1 cellular context compared by ENCODE assay signal in the genomic region with DNA sequence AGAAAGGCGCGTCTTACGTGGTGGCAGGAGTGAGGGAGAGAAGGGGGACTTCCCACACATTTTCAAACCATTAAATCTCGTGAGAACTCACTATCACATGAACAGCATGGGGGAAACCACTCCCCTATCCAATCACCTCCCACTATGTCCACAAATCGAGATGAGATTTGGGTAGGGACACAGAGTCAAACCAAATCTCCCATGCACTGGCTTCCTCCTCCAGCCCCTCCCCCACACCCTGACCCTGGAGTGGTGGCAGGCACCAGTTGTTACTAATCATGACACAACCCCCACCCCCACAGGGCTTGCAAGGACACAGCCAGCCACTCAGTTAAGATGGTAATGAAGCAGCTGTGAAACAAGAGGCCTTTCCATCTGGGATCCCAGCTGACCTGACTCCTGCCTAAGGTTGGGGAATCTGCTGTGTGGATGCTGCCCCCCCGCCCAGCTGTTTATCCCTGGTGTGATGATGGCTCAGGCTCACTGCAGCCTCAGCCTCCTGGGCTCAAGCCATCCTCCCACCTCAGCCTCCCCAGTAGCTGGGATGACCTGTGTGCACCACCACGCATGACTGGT.
TF ChIP-seq lines count a peak whose summit lies in the region.

No MANE protein-coding gene starts in this region.

TF ChIP-seq in WTC11, 78 proteins besides CTCF, POLR2A, EP300 and RAD21 (continued from another document):
- TF ChIP-seq, protein P1, sequence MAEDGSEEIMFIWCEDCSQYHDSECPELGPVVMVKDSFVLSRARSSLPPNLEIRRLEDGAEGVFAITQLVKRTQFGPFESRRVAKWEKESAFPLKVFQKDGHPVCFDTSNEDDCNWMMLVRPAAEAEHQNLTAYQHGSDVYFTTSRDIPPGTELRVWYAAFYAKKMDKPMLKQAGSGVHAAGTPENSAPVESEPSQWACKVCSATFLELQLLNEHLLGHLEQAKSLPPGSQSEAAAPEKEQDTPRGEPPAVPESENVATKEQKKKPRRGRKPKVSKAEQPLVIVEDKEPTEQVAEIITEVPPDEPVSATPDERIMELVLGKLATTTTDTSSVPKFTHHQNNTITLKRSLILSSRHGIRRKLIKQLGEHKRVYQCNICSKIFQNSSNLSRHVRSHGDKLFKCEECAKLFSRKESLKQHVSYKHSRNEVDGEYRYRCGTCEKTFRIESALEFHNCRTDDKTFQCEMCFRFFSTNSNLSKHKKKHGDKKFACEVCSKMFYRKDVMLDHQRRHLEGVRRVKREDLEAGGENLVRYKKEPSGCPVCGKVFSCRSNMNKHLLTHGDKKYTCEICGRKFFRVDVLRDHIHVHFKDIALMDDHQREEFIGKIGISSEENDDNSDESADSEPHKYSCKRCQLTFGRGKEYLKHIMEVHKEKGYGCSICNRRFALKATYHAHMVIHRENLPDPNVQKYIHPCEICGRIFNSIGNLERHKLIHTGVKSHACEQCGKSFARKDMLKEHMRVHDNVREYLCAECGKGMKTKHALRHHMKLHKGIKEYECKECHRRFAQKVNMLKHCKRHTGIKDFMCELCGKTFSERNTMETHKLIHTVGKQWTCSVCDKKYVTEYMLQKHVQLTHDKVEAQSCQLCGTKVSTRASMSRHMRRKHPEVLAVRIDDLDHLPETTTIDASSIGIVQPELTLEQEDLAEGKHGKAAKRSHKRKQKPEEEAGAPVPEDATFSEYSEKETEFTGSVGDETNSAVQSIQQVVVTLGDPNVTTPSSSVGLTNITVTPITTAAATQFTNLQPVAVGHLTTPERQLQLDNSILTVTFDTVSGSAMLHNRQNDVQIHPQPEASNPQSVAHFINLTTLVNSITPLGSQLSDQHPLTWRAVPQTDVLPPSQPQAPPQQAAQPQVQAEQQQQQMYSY (CRISPR knock-in tag; IDR thresholded peaks at IDR 0.05), result no peak
- no peak for TF ChIP-seq TEAD4 (CRISPR knock-in tag; IDR thresholded peaks at IDR 0.05)
- 0 out of 2 replicates have a peak, but pooled peaks have one; percentile 32 for TF ChIP-seq USF2 (CRISPR knock-in tag; IDR thresholded peaks at IDR 0.05)
- TF ChIP-seq ZBTB21 (CRISPR knock-in tag; IDR thresholded peaks at IDR 0.05; ENCODE audit: borderline replicate concordance), result no peak
- no peak for TF ChIP-seq PRRX2 (CRISPR knock-in tag; IDR thresholded peaks at IDR 0.05)
- TF ChIP-seq NFE2L1 (CRISPR knock-in tag; IDR thresholded peaks at IDR 0.05), result no peak
- TF ChIP-seq KAT7 (CRISPR knock-in tag; IDR thresholded peaks at IDR 0.05; ENCODE audit: borderline replicate concordance), result no peak
- TF ChIP-seq, protein P2, sequence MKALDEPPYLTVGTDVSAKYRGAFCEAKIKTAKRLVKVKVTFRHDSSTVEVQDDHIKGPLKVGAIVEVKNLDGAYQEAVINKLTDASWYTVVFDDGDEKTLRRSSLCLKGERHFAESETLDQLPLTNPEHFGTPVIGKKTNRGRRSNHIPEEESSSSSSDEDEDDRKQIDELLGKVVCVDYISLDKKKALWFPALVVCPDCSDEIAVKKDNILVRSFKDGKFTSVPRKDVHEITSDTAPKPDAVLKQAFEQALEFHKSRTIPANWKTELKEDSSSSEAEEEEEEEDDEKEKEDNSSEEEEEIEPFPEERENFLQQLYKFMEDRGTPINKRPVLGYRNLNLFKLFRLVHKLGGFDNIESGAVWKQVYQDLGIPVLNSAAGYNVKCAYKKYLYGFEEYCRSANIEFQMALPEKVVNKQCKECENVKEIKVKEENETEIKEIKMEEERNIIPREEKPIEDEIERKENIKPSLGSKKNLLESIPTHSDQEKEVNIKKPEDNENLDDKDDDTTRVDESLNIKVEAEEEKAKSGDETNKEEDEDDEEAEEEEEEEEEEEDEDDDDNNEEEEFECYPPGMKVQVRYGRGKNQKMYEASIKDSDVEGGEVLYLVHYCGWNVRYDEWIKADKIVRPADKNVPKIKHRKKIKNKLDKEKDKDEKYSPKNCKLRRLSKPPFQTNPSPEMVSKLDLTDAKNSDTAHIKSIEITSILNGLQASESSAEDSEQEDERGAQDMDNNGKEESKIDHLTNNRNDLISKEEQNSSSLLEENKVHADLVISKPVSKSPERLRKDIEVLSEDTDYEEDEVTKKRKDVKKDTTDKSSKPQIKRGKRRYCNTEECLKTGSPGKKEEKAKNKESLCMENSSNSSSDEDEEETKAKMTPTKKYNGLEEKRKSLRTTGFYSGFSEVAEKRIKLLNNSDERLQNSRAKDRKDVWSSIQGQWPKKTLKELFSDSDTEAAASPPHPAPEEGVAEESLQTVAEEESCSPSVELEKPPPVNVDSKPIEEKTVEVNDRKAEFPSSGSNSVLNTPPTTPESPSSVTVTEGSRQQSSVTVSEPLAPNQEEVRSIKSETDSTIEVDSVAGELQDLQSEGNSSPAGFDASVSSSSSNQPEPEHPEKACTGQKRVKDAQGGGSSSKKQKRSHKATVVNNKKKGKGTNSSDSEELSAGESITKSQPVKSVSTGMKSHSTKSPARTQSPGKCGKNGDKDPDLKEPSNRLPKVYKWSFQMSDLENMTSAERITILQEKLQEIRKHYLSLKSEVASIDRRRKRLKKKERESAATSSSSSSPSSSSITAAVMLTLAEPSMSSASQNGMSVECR (CRISPR knock-in tag; IDR thresholded peaks at IDR 0.05; ENCODE audit: borderline replicate concordance), result no peak
- TF ChIP-seq, protein P3, sequence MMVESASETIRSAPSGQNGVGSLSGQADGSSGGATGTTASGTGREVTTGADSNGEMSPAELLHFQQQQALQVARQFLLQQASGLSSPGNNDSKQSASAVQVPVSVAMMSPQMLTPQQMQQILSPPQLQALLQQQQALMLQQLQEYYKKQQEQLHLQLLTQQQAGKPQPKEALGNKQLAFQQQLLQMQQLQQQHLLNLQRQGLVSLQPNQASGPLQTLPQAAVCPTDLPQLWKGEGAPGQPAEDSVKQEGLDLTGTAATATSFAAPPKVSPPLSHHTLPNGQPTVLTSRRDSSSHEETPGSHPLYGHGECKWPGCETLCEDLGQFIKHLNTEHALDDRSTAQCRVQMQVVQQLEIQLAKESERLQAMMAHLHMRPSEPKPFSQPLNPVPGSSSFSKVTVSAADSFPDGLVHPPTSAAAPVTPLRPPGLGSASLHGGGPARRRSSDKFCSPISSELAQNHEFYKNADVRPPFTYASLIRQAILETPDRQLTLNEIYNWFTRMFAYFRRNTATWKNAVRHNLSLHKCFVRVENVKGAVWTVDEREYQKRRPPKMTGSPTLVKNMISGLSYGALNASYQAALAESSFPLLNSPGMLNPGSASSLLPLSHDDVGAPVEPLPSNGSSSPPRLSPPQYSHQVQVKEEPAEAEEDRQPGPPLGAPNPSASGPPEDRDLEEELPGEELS (CRISPR knock-in tag; IDR thresholded peaks at IDR 0.05), result 0 out of 2 replicates have a peak, but pooled peaks have one; percentile 75
- TF ChIP-seq ZNF219 (CRISPR knock-in tag; IDR thresholded peaks at IDR 0.05; ENCODE audit: borderline replicate concordance), result no peak
- no peak for TF ChIP-seq ZNF232 (CRISPR knock-in tag; IDR thresholded peaks at IDR 0.05)
- no peak for TF ChIP-seq ZNF423 (CRISPR knock-in tag; IDR thresholded peaks at IDR 0.05)
- peak; percentile 45; the same call in 1 of the 2 replicates for TF ChIP-seq ETV6 (CRISPR knock-in tag; IDR thresholded peaks at IDR 0.05)
- peak; percentile 79 for TF ChIP-seq FOXK1 (CRISPR knock-in tag; IDR thresholded peaks at IDR 0.05)
- TF ChIP-seq SP1 (CRISPR knock-in tag; conservative IDR thresholded peaks at IDR 0.05), result peak; percentile 51
- peak; percentile 99 for TF ChIP-seq ZNF281 (CRISPR knock-in tag; IDR thresholded peaks at IDR 0.05)
- TF ChIP-seq, protein P4, sequence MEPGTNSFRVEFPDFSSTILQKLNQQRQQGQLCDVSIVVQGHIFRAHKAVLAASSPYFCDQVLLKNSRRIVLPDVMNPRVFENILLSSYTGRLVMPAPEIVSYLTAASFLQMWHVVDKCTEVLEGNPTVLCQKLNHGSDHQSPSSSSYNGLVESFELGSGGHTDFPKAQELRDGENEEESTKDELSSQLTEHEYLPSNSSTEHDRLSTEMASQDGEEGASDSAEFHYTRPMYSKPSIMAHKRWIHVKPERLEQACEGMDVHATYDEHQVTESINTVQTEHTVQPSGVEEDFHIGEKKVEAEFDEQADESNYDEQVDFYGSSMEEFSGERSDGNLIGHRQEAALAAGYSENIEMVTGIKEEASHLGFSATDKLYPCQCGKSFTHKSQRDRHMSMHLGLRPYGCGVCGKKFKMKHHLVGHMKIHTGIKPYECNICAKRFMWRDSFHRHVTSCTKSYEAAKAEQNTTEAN (CRISPR knock-in tag; IDR thresholded peaks at IDR 0.05), result no peak
TF ChIP-seq in WTC11: peak in this region for 9.
